ENCODE assay signal across 1 cellular context in genomic region chr22:46731246-46732040, GRCh38.
A peak's percentile ranks its signal among the peaks of the same experiment; 100 is the strongest.
TF ChIP-seq lines count a peak whose summit lies in the region.

No MANE protein-coding gene starts in this region.

TF ChIP-seq in HepG2, 621 proteins besides CTCF, POLR2A, EP300 and RAD21 (continued from another document and continues in another):
- TF ChIP-seq ZNF414 (CRISPR knock-in tag; IDR thresholded peaks at IDR 0.05) (peak; percentile 84; the same call in 1 of the 2 replicates), RFX3 (CRISPR knock-in tag; IDR thresholded peaks at IDR 0.05) (no peak), TBX3 (IDR thresholded peaks at IDR 0.05; ENCODE audit: borderline replicate concordance) (peak; percentile 65), HMG20B (CRISPR knock-in tag; conservative IDR thresholded peaks at IDR 0.05) (no peak), FOXA3 (CRISPR knock-in tag; IDR thresholded peaks at IDR 0.05) (peak; percentile 79), FOXM1 (CRISPR knock-in tag; IDR thresholded peaks at IDR 0.05) (no peak), ZNF772 (CRISPR knock-in tag; IDR thresholded peaks at IDR 0.05) (peak; percentile 70), BHLHE40 (IDR thresholded peaks at IDR 0.05; ENCODE audit: low read length) (peak; percentile 96), SNAPC5 (CRISPR knock-in tag; IDR thresholded peaks at IDR 0.05; ENCODE audit: borderline replicate concordance) (no peak), ZBTB7B (CRISPR knock-in tag; IDR thresholded peaks at IDR 0.05) (0 out of 2 replicates have a peak, but pooled peaks have one; percentile 29), NR1H2 (CRISPR knock-in tag; IDR thresholded peaks at IDR 0.05; ENCODE audit: borderline replicate concordance, low read depth) (no peak), SRF (IDR thresholded peaks at IDR 0.05; ENCODE audit: low read depth, low read length) (no peak), MXD4 (CRISPR knock-in tag; IDR thresholded peaks at IDR 0.05) (peak; percentile 93; the same call in 1 of the 2 replicates), LBX2 (CRISPR knock-in tag; IDR thresholded peaks at IDR 0.05; ENCODE audit: borderline replicate concordance) (no peak), ZNF615 (CRISPR knock-in tag; IDR thresholded peaks at IDR 0.05; ENCODE audit: borderline replicate concordance) (no peak), KMT2B (CRISPR knock-in tag; IDR thresholded peaks at IDR 0.05) (0 out of 2 replicates have a peak, but pooled peaks have one; percentile 41), ZC3H4 (CRISPR knock-in tag; IDR thresholded peaks at IDR 0.05; ENCODE audit: borderline replicate concordance) (no peak; the same call in 1 of the 2 replicates), ZNF570 (CRISPR knock-in tag; IDR thresholded peaks at IDR 0.05; ENCODE audit: borderline replicate concordance) (no peak), GTF2F1 (IDR thresholded peaks at IDR 0.05; ENCODE audit: low read length) (no peak), SMAD1 (CRISPR knock-in tag; IDR thresholded peaks at IDR 0.05; ENCODE audit: borderline replicate concordance, low read depth) (peak; percentile 72; the same call in 1 of the 2 replicates), HDAC1 (CRISPR knock-in tag; IDR thresholded peaks at IDR 0.05) (peak; percentile 97), SCMH1 (CRISPR knock-in tag; IDR thresholded peaks at IDR 0.05; ENCODE audit: borderline replicate concordance) (no peak), NFYB (CRISPR knock-in tag; IDR thresholded peaks at IDR 0.05) (no peak), ZNF180 (CRISPR knock-in tag; IDR thresholded peaks at IDR 0.05; ENCODE audit: borderline replicate concordance, low read depth) (no peak), ZNF484 (CRISPR knock-in tag; IDR thresholded peaks at IDR 0.05; ENCODE audit: borderline replicate concordance, low read depth) (no peak), NFIC (IDR thresholded peaks at IDR 0.05; ENCODE audit: low read length) (no peak), KAT2B (IDR thresholded peaks at IDR 0.05; ENCODE audit: borderline replicate concordance, low read depth, low read length) (no peak), ZNF501 (CRISPR knock-in tag; IDR thresholded peaks at IDR 0.05) (peak; percentile 67), CREB1 (IDR thresholded peaks at IDR 0.05) (no peak), CREB1 (CRISPR knock-in tag; IDR thresholded peaks at IDR 0.05) (no peak), ARID2 (CRISPR knock-in tag; IDR thresholded peaks at IDR 0.05; ENCODE audit: borderline replicate concordance) (no peak), NFYC (CRISPR knock-in tag; IDR thresholded peaks at IDR 0.05) (no peak; the same call in 1 of the 2 replicates), GATAD1 (CRISPR knock-in tag; IDR thresholded peaks at IDR 0.05) (peak; percentile 58; the same call in 1 of the 2 replicates), MIER2 (CRISPR knock-in tag; IDR thresholded peaks at IDR 0.05) (peak; percentile 46; the same call in 1 of the 2 replicates), HNRNPUL1 (IDR thresholded peaks at IDR 0.05; ENCODE audit: low read depth, low read length) (no peak), KAT8 (CRISPR knock-in tag; IDR thresholded peaks at IDR 0.05) (peak; percentile 41; the same call in 1 of the 2 replicates), ZSCAN31 (CRISPR knock-in tag; IDR thresholded peaks at IDR 0.05; ENCODE audit: low read depth) (no peak), ZNF296 (CRISPR knock-in tag; conservative IDR thresholded peaks at IDR 0.05) (peak; percentile 86; the same call in 1 of the 2 replicates), CSRNP1 (CRISPR knock-in tag; IDR thresholded peaks at IDR 0.05) (0 out of 2 replicates have a peak, but pooled peaks have one; percentile 38), ATF3 (CRISPR knock-in tag; IDR thresholded peaks at IDR 0.05) (no peak), ZBTB33 (CRISPR knock-in tag; IDR thresholded peaks at IDR 0.05) (peak; percentile 51), ZNF430 (CRISPR knock-in tag; IDR thresholded peaks at IDR 0.05) (peak; percentile 56; the same call in 1 of the 2 replicates), REL (CRISPR knock-in tag; conservative IDR thresholded peaks at IDR 0.05) (no peak), ZNF264 (CRISPR knock-in tag; IDR thresholded peaks at IDR 0.05) (peak; percentile 86; the same call in 1 of the 2 replicates)
- TF ChIP-seq, protein P1, sequence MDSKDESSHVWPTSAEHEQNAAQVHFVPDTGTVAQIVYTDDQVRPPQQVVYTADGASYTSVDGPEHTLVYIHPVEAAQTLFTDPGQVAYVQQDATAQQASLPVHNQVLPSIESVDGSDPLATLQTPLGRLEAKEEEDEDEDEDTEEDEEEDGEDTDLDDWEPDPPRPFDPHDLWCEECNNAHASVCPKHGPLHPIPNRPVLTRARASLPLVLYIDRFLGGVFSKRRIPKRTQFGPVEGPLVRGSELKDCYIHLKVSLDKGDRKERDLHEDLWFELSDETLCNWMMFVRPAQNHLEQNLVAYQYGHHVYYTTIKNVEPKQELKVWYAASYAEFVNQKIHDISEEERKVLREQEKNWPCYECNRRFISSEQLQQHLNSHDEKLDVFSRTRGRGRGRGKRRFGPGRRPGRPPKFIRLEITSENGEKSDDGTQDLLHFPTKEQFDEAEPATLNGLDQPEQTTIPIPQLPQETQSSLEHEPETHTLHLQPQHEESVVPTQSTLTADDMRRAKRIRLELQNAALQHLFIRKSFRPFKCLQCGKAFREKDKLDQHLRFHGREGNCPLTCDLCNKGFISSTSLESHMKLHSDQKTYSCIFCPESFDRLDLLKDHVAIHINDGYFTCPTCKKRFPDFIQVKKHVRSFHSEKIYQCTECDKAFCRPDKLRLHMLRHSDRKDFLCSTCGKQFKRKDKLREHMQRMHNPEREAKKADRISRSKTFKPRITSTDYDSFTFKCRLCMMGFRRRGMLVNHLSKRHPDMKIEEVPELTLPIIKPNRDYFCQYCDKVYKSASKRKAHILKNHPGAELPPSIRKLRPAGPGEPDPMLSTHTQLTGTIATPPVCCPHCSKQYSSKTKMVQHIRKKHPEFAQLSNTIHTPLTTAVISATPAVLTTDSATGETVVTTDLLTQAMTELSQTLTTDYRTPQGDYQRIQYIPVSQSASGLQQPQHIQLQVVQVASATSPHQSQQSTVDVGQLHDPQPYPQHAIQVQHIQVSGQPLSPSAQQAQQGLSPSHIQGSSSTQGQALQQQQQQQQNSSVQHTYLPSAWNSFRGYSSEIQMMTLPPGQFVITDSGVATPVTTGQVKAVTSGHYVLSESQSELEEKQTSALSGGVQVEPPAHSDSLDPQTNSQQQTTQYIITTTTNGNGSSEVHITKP (CRISPR knock-in tag; IDR thresholded peaks at IDR 0.05; ENCODE audit: low read depth), result no peak
- TF ChIP-seq, protein P2, sequence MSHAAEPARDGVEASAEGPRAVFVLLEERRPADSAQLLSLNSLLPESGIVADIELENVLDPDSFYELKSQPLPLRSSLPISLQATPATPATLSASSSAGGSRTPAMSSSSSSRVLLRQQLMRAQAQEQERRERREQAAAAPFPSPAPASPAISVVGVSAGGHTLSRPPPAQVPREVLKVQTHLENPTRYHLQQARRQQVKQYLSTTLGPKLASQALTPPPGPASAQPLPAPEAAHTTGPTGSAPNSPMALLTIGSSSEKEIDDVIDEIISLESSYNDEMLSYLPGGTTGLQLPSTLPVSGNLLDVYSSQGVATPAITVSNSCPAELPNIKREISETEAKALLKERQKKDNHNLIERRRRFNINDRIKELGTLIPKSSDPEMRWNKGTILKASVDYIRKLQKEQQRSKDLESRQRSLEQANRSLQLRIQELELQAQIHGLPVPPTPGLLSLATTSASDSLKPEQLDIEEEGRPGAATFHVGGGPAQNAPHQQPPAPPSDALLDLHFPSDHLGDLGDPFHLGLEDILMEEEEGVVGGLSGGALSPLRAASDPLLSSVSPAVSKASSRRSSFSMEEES (CRISPR knock-in tag; IDR thresholded peaks at IDR 0.05), result peak; percentile 89
- TF ChIP-seq, protein P3, sequence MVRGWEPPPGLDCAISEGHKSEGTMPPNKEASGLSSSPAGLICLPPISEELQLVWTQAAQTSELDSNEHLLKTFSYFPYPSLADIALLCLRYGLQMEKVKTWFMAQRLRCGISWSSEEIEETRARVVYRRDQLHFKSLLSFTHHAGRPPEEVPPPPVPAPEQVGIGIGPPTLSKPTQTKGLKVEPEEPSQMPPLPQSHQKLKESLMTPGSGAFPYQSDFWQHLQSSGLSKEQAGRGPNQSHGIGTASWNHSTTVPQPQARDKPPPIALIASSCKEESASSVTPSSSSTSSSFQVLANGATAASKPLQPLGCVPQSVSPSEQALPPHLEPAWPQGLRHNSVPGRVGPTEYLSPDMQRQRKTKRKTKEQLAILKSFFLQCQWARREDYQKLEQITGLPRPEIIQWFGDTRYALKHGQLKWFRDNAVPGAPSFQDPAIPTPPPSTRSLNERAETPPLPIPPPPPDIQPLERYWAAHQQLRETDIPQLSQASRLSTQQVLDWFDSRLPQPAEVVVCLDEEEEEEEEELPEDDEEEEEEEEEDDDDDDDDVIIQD (CRISPR knock-in tag; IDR thresholded peaks at IDR 0.05; ENCODE audit: low read depth), result peak; percentile 43; the same call in 1 of the 2 replicates
- TF ChIP-seq, protein P4, sequence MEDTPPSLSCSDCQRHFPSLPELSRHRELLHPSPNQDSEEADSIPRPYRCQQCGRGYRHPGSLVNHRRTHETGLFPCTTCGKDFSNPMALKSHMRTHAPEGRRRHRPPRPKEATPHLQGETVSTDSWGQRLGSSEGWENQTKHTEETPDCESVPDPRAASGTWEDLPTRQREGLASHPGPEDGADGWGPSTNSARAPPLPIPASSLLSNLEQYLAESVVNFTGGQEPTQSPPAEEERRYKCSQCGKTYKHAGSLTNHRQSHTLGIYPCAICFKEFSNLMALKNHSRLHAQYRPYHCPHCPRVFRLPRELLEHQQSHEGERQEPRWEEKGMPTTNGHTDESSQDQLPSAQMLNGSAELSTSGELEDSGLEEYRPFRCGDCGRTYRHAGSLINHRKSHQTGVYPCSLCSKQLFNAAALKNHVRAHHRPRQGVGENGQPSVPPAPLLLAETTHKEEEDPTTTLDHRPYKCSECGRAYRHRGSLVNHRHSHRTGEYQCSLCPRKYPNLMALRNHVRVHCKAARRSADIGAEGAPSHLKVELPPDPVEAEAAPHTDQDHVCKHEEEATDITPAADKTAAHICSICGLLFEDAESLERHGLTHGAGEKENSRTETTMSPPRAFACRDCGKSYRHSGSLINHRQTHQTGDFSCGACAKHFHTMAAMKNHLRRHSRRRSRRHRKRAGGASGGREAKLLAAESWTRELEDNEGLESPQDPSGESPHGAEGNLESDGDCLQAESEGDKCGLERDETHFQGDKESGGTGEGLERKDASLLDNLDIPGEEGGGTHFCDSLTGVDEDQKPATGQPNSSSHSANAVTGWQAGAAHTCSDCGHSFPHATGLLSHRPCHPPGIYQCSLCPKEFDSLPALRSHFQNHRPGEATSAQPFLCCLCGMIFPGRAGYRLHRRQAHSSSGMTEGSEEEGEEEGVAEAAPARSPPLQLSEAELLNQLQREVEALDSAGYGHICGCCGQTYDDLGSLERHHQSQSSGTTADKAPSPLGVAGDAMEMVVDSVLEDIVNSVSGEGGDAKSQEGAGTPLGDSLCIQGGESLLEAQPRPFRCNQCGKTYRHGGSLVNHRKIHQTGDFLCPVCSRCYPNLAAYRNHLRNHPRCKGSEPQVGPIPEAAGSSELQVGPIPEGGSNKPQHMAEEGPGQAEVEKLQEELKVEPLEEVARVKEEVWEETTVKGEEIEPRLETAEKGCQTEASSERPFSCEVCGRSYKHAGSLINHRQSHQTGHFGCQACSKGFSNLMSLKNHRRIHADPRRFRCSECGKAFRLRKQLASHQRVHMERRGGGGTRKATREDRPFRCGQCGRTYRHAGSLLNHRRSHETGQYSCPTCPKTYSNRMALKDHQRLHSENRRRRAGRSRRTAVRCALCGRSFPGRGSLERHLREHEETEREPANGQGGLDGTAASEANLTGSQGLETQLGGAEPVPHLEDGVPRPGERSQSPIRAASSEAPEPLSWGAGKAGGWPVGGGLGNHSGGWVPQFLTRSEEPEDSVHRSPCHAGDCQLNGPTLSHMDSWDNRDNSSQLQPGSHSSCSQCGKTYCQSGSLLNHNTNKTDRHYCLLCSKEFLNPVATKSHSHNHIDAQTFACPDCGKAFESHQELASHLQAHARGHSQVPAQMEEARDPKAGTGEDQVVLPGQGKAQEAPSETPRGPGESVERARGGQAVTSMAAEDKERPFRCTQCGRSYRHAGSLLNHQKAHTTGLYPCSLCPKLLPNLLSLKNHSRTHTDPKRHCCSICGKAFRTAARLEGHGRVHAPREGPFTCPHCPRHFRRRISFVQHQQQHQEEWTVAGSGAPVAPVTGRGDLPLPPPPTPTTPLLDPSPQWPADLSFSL (CRISPR knock-in tag; IDR thresholded peaks at IDR 0.05), result no peak
